10 cellular contexts compared by ENCODE assay signal in genomic region chr3:14989943-14990753, GRCh38. TPM values are rescaled to one million over a fixed set of nuclear protein-coding genes. Genes with fewer than 3 reads are reported as not detected.
DNase-seq lines count a peak whose midpoint lies in the region; ATAC-seq and TF ChIP-seq lines count a peak whose summit lies in the region.
"Had no signal": no experiment of that assay in that cellular context is flagged by ENCODE, and none has a peak within 500 bp of the region (broad histone marks: within the 10 kb centered on the region; RNA-seq: fewer than 3 reads in every experiment).

No MANE protein-coding gene starts in this region.

- no peak overlapping the region for H3K4me3 ChIP-seq in parathyroid adenoma (ENCODE audit: low read depth, low read length)
- H3K4me3 ChIP-seq: SK-N-MC had no signal

- no peak overlapping the region for H3K18ac ChIP-seq in H9 (ENCODE audit: insufficient read length, low read depth, low read length)

- no peak overlapping the region for H4K5ac ChIP-seq in H9 (ENCODE audit: insufficient read length, low read depth, low read length)

- no peak overlapping the region for H3T11ph ChIP-seq in H9 (ENCODE audit: low read length)

- H3K27ac Mint-ChIP-seq in H9, result peak overlapping the region in 2 of 3 experiments; percentile 19 to 26; a peak in 2 of 7 replicates
- H3K27ac Mint-ChIP-seq in activated T-helper 1 cell treated with anti-CD3 and anti-CD28 coated beads, Interleukin-12 subunit alpha, Interleukin-12 subunit beta, Interleukin-2, Interleukin-4 antibody, amounts not matched to agents 30 ng/mL and 10 ng/mL and 1 ng/mL, durations not matched to agents 14 hours and 24 hours and 36 hours, result no peak overlapping the region
- H3K27ac Mint-ChIP-seq: activated naive CD8-positive, alpha-beta T cell treated with anti-CD3 and anti-CD28 coated beads for 36 hours had no signal

- H3K23ac ChIP-seq in H9 (ENCODE audit: insufficient read length, low read depth, low read length), result no peak overlapping the region

- peaks cover 32 to 38% of the 10 kb centered on the region in 2 experiments for H3K4me1 Mint-ChIP-seq in H9
- H3K4me1 Mint-ChIP-seq in activated T-helper 1 cell treated with anti-CD3 and anti-CD28 coated beads, Interleukin-12 subunit alpha, Interleukin-12 subunit beta, Interleukin-2, Interleukin-4 antibody, amounts not matched to agents 30 ng/mL and 10 ng/mL and 1 ng/mL, durations not matched to agents 14 hours and 24 hours and 36 hours (ENCODE audit: low read depth), result peaks cover 27% of the 10 kb centered on the region

- H2BK20ac ChIP-seq in H9 (ENCODE audit: low read depth, low read length, poor library complexity, severe bottlenecking), result no peak overlapping the region

- no peak overlapping the region for H4K91ac ChIP-seq in H9 (ENCODE audit: insufficient read length, low read depth, low read length)

- H2BK12ac ChIP-seq in H9 (ENCODE audit: insufficient read length, low read depth, low read length), result no peak overlapping the region

- no peaks in the 10 kb centered on the region for H3K36me3 ChIP-seq in parathyroid adenoma (ENCODE audit: control insufficient read depth, insufficient read depth, low read length)

- H4K8ac ChIP-seq in H9 (replicated peaks; ENCODE audit: insufficient read length, low read depth, low read length), result no peak overlapping the region

- H4K20me1 ChIP-seq in H9 (ENCODE audit: control insufficient read depth, insufficient read depth, insufficient read length), result no peaks in the 10 kb centered on the region

- H3K4me3 Mint-ChIP-seq in H9, result peak overlapping the region in 1 of 2 experiments; percentile 50; a peak in 2 of 5 replicates
- no peak overlapping the region for H3K4me3 Mint-ChIP-seq in activated T-helper 1 cell treated with anti-CD3 and anti-CD28 coated beads, Interleukin-12 subunit alpha, Interleukin-12 subunit beta, Interleukin-2, Interleukin-4 antibody, amounts not matched to agents 30 ng/mL and 10 ng/mL and 1 ng/mL, durations not matched to agents 14 hours and 24 hours and 36 hours
- H3K4me3 Mint-ChIP-seq: activated naive CD8-positive, alpha-beta T cell treated with anti-CD3 and anti-CD28 coated beads for 36 hours had no signal

- no peak overlapping the region for H2BK5ac ChIP-seq in H9 (ENCODE audit: insufficient read length, low read length)

- no peak overlapping the region for H2AK5ac ChIP-seq in H9 (ENCODE audit: insufficient read length, low read length)

- intact Hi-C loops in left cardiac atrium (cut with DNase I), result loop anchor here in 1 of 2 donors (5.0 kb wide), 1 partner anchor 38 kb away; no protein-coding TSS in a partner anchor
- intact Hi-C loops in activated T-helper 1 cell treated with anti-CD3 and anti-CD28 coated beads, Interleukin-12 subunit alpha, Interleukin-12 subunit beta, Interleukin-2, Interleukin-4 antibody, amounts not matched to agents 30 ng/mL and 10 ng/mL and 1 ng/mL, durations not matched to agents 14 hours and 24 hours and 36 hours (cut with micrococcal nuclease), result no loop called here

- H3K9ac ChIP-seq in H9 (ENCODE audit: extremely low read depth, insufficient read length, low read length) (no peak overlapping the region), parathyroid adenoma (no peak overlapping the region)

- H3K23me2 ChIP-seq in H9 (ENCODE audit: insufficient read length, low read depth, low read length, poor library complexity, severe bottlenecking), result no peaks in the 10 kb centered on the region

- H3K9me3 Mint-ChIP-seq in H9, result no peaks in the 10 kb centered on the region
- H3K9me3 Mint-ChIP-seq in activated T-helper 1 cell treated with anti-CD3 and anti-CD28 coated beads, Interleukin-12 subunit alpha, Interleukin-12 subunit beta, Interleukin-2, Interleukin-4 antibody, amounts not matched to agents 30 ng/mL and 10 ng/mL and 1 ng/mL, durations not matched to agents 14 hours and 24 hours and 36 hours, result no peaks in the 10 kb centered on the region
- H3K9me3 Mint-ChIP-seq: activated naive CD8-positive, alpha-beta T cell treated with anti-CD3 and anti-CD28 coated beads for 36 hours had no signal

- TF ChIP-seq CTCF in H9 (conservative IDR thresholded peaks at IDR 0.05) (no peak), parathyroid adenoma (IDR thresholded peaks at IDR 0.05) (no peak)

- H2AFZ ChIP-seq in H9 (ENCODE audit: low read length) (no peak overlapping the region), parathyroid adenoma (no peak overlapping the region)

- no peak overlapping the region for H2BK15ac ChIP-seq in H9 (ENCODE audit: low read depth, low read length)

- H3K4me2 ChIP-seq in H9 (ENCODE audit: insufficient read depth, insufficient read length, low read length), result no peak overlapping the region
- H3K4me2 ChIP-seq in parathyroid adenoma (ENCODE audit: low read length), result peak overlapping the region; percentile 2

- H3K14ac ChIP-seq in H9 (ENCODE audit: insufficient read depth, low read length), result no peak overlapping the region

- no peaks in the 10 kb centered on the region; the same call in 1 of the 2 replicates for H3K27me3 Mint-ChIP-seq in H9 (ENCODE audit: low read depth)
- H3K27me3 Mint-ChIP-seq in activated T-helper 1 cell treated with anti-CD3 and anti-CD28 coated beads, Interleukin-12 subunit alpha, Interleukin-12 subunit beta, Interleukin-2, Interleukin-4 antibody, amounts not matched to agents 30 ng/mL and 10 ng/mL and 1 ng/mL, durations not matched to agents 14 hours and 24 hours and 36 hours (ENCODE audit: insufficient read depth), result no peaks in the 10 kb centered on the region
- H3K27me3 Mint-ChIP-seq: activated naive CD8-positive, alpha-beta T cell treated with anti-CD3 and anti-CD28 coated beads for 36 hours had no signal

- peaks cover 0 to 3% (median 0%) of the 10 kb centered on the region in 3 experiments; a peak in 1 of 7 replicates for H3K36me3 Mint-ChIP-seq in H9 (ENCODE audit: insufficient read depth in 1 of 3, low read depth in 3 of 3)
- peaks cover 9% of the 10 kb centered on the region for H3K36me3 Mint-ChIP-seq in activated T-helper 1 cell treated with anti-CD3 and anti-CD28 coated beads, Interleukin-12 subunit alpha, Interleukin-12 subunit beta, Interleukin-2, Interleukin-4 antibody, amounts not matched to agents 30 ng/mL and 10 ng/mL and 1 ng/mL, durations not matched to agents 14 hours and 24 hours and 36 hours (ENCODE audit: low read depth)

- H3K4me1 ChIP-seq in H9 (ENCODE audit: insufficient read depth, low read length) (peaks cover 3% of the 10 kb centered on the region; the same call in 1 of the 2 replicates), parathyroid adenoma (no peaks in the 10 kb centered on the region)

- H3K27me3 ChIP-seq in H9 (ENCODE audit: insufficient read depth, low read length), result no peaks in the 10 kb centered on the region; the same call in 1 of the 2 replicates
- H3K27me3 ChIP-seq in parathyroid adenoma (ENCODE audit: control insufficient read depth, insufficient read depth, low read length), result no peaks in the 10 kb centered on the region

- H2BK120ac ChIP-seq in H9 (ENCODE audit: low read depth, low read length, poor library complexity, severe bottlenecking), result no peak overlapping the region

- H3K79me1 ChIP-seq in H9 (ENCODE audit: insufficient read depth, low read depth, low read length, poor library complexity, severe bottlenecking), result peaks cover 3% of the 10 kb centered on the region

- no peak overlapping the region for H3K4ac ChIP-seq in H9 (ENCODE audit: low read depth, low read length)

- H3K27ac ChIP-seq in H9 (ENCODE audit: insufficient read length, low read depth, low read length) (no peak overlapping the region), parathyroid adenoma (peak overlapping the region; percentile 2)
- H3K27ac ChIP-seq: SK-N-MC had no signal

- no peak overlapping the region for H3K56ac ChIP-seq in H9 (ENCODE audit: insufficient read length, low read depth, low read length)

- H3K9me3 ChIP-seq in H9 (ENCODE audit: control insufficient read depth, low read depth, low read length) (no peaks in the 10 kb centered on the region), parathyroid adenoma (ENCODE audit: control insufficient read depth, low read length) (no peaks in the 10 kb centered on the region)

- ATAC-seq in left cardiac atrium (peak; percentile 81 to 84), GM18858 (IDR thresholded peaks at IDR 0.05; ENCODE audit: unreplicated experiment) (no peak)

- DNase-seq in H9, result peak; percentile 45
- peak; percentile 81 for DNase-seq in SK-N-DZ (ENCODE audit: low spot score)
- DNase-seq in left cardiac atrium, result peak; percentile 30
- no peak for DNase-seq in NCI-H1048 (lab: John Stamatoyannopoulos, UW)
- DNase-seq in activated T-helper 1 cell treated with anti-CD3 and anti-CD28 coated beads, Interleukin-12 subunit alpha, Interleukin-12 subunit beta, Interleukin-2, Interleukin-4 antibody, amounts not matched to agents 30 ng/mL and 10 ng/mL and 1 ng/mL, durations not matched to agents 14 hours and 24 hours and 36 hours (ENCODE audit: low spot score), result no peak
- DNase-seq in HuH-7 (ENCODE audit: low spot score), result no peak
- DNase-seq: activated naive CD8-positive, alpha-beta T cell treated with anti-CD3 and anti-CD28 coated beads for 36 hours had no signal

- H3K79me2 ChIP-seq in H9 (ENCODE audit: insufficient read depth, low read length), result peaks cover 3% of the 10 kb centered on the region
- peaks cover 9% of the 10 kb centered on the region for H3K79me2 ChIP-seq in parathyroid adenoma

- no CpG with 5 or more reads among the region's 3 CpGs for WGBS in H9 (ENCODE audit: extremely low coverage, insufficient read length, low lambda C conversion rate)

RNA-seq across cellular contexts. Expression of gene NR2C2, which starts 42.8 kb away (rescaled TPM):
- total RNA-seq in H9 (2021) (38.2 and 38.5 TPM in 2 replicates), left cardiac atrium (10 to 100 TPM; 28.5 to 29.1 TPM)
- 21.5 and 29.0 TPM in 2 replicates for polyA plus RNA-seq in SK-N-DZ (2014; cell fraction: cytosol; rRNA removed)
- polyA plus RNA-seq in SK-N-DZ (2014; cell fraction: nucleus; rRNA removed), result 58.4 and 98.9 TPM in 2 replicates
- 50.7 and 52.7 TPM in 2 replicates for total RNA-seq in activated T-helper 1 cell treated with anti-CD3 and anti-CD28 coated beads, Interleukin-12 subunit alpha, Interleukin-12 subunit beta, Interleukin-2, Interleukin-4 antibody, amounts not matched to agents 30 ng/mL and 10 ng/mL and 1 ng/mL, durations not matched to agents 14 hours and 24 hours and 36 hours

Comparison
In these comparisons a context has a peak if more than half of its experiments do, and no peak if none do; other contexts are left out.
1. DNase-seq: peak in H9 (single experiment), SK-N-DZ (single experiment) and left cardiac atrium (single experiment); none in NCI-H1048 (single experiment), activated T-helper 1 cell treated with anti-CD3 and anti-CD28 coated beads, Interleukin-12 subunit alpha, Interleukin-12 subunit beta, Interleukin-2, Interleukin-4 antibody, amounts not matched to agents 30 ng/mL and 10 ng/mL and 1 ng/mL, durations not matched to agents 14 hours and 24 hours and 36 hours (single experiment) and HuH-7 (single experiment).